In genomic region chr9:115414561-115414960, GRCh38 we compare ENCODE assay signal across 17 cellular contexts.
DNase-seq lines count a peak whose midpoint lies in the region; ATAC-seq and TF ChIP-seq lines count a peak whose summit lies in the region.
"Had no signal": no experiment of that assay in that cellular context is flagged by ENCODE, and none has a peak within 500 bp of the region (broad histone marks: within the 10 kb centered on the region; RNA-seq: fewer than 3 reads in every experiment).

No MANE protein-coding gene starts in this region.

- H2AFZ ChIP-seq in OCI-LY3 (ENCODE audit: low read depth, low read length) = no peak overlapping the region
- H2AFZ ChIP-seq: GM23338 had no signal

- H3K27ac ChIP-seq in OCI-LY3 (ENCODE audit: low read length) = peak overlapping the region; percentile 96
- peak overlapping the region; percentile 66 to 77 for H3K27ac ChIP-seq in tibial artery
- H3K27ac ChIP-seq: BLaER1, C4-2B had no signal

- no peaks in the 10 kb centered on the region for H3K27me3 Mint-ChIP-seq in chondrocyte (ENCODE audit: low read depth)
- peaks cover 9% of the 10 kb centered on the region for H3K27me3 Mint-ChIP-seq in activated naive CD4-positive, alpha-beta T cell treated with anti-CD3 and anti-CD28 coated beads for 36 hours (ENCODE audit: low read depth)
- H3K27me3 Mint-ChIP-seq: CD4-positive, CD25-positive, alpha-beta regulatory T cell had no signal

- H3K4me1 ChIP-seq in OCI-LY3 (ENCODE audit: low read length) (peaks cover 64% of the 10 kb centered on the region), tibial artery (peaks cover 0 to 58% (median 21%) of the 10 kb centered on the region in 4 donors)
- H3K4me1 ChIP-seq: Caco-2 had no signal

- H3K36me3 Mint-ChIP-seq in chondrocyte (ENCODE audit: low read depth) = peaks cover 4% of the 10 kb centered on the region
- H3K36me3 Mint-ChIP-seq in activated naive CD4-positive, alpha-beta T cell treated with anti-CD3 and anti-CD28 coated beads for 36 hours (ENCODE audit: low read depth) = no peaks in the 10 kb centered on the region
- H3K36me3 Mint-ChIP-seq: CD4-positive, CD25-positive, alpha-beta regulatory T cell; CD8-positive, alpha-beta T cell had no signal

- H4K20me1 ChIP-seq in OCI-LY3 (ENCODE audit: insufficient read depth, low read length) = no peaks in the 10 kb centered on the region
- H4K20me1 ChIP-seq: BLaER1 had no signal

- no peak for ATAC-seq in GM18520 (IDR thresholded peaks at IDR 0.05; ENCODE audit: unreplicated experiment)
- ATAC-seq: CD8-positive, alpha-beta T cell; GM23338; HCT116 had no signal

- H3K9me3 ChIP-seq in OCI-LY3 (ENCODE audit: insufficient read depth, low read length) (peaks cover 3% of the 10 kb centered on the region; the same call in 1 of the 2 replicates), tibial artery (no peaks in the 10 kb centered on the region)
- H3K9me3 ChIP-seq: BLaER1, Caco-2 had no signal

- H3K4me3 Mint-ChIP-seq in chondrocyte (ENCODE audit: unreplicated experiment) = no peak overlapping the region
- no peak overlapping the region for H3K4me3 Mint-ChIP-seq in activated naive CD4-positive, alpha-beta T cell treated with anti-CD3 and anti-CD28 coated beads for 36 hours
- H3K4me3 Mint-ChIP-seq: B cell; CD4-positive, CD25-positive, alpha-beta regulatory T cell; CD8-positive, alpha-beta T cell; GM23338; H9 had no signal

- peaks cover 20% of the 10 kb centered on the region for H3K36me3 ChIP-seq in OCI-LY3 (replicated peaks; ENCODE audit: low read depth, low read length)
- no peaks in the 10 kb centered on the region for H3K36me3 ChIP-seq in tibial artery
- H3K36me3 ChIP-seq: BLaER1 had no signal

- peak overlapping the region; percentile 46; the same call in 1 of the 2 replicates for H3K9ac ChIP-seq in OCI-LY3 (ENCODE audit: low read length)
- H3K9ac ChIP-seq: BLaER1 had no signal

- intact Hi-C loops in tibial artery (cut with DNase I; ENCODE audit: low total_unique reads) = no loop called here
- intact Hi-C loops in activated naive CD4-positive, alpha-beta T cell treated with anti-CD3 and anti-CD28 coated beads for 36 hours (cut with micrococcal nuclease) = no loop called here

- no peaks in the 10 kb centered on the region for H3K79me2 ChIP-seq in OCI-LY3 (ENCODE audit: low read length)

- H3K27me3 ChIP-seq in OCI-LY3 (ENCODE audit: low read depth, low read length) (no peaks in the 10 kb centered on the region), tibial artery (no peaks in the 10 kb centered on the region)
- H3K27me3 ChIP-seq: BLaER1 had no signal

- H3K9me3 Mint-ChIP-seq in chondrocyte (ENCODE audit: low read depth) = peaks cover 8% of the 10 kb centered on the region
- H3K9me3 Mint-ChIP-seq in activated naive CD4-positive, alpha-beta T cell treated with anti-CD3 and anti-CD28 coated beads for 36 hours = peaks cover 3% of the 10 kb centered on the region

- peak overlapping the region; percentile 5; the same call in 1 of the 2 replicates for H3K4me3 ChIP-seq in OCI-LY3 (ENCODE audit: low read length)
- H3K4me3 ChIP-seq in tibial artery = no peak overlapping the region
- H3K4me3 ChIP-seq: BLaER1, GM23338 had no signal

- DNase-seq in chondrocyte (ENCODE audit: low spot score) (no peak), tibial artery (no peak)
- DNase-seq in stimulated activated naive CD4-positive, alpha-beta T cell (lab: John Stamatoyannopoulos, UW) = no peak
- no peak for DNase-seq in activated naive CD4-positive, alpha-beta T cell treated with anti-CD3 and anti-CD28 coated beads for 36 hours
- DNase-seq: Caco-2; CD4-positive, CD25-positive, alpha-beta regulatory T cell; CD8-positive, alpha-beta T cell; DMS153; DND-41; H9 had no signal

- no peak for TF ChIP-seq CTCF in OCI-LY3 (IDR thresholded peaks at IDR 0.05; ENCODE audit: low read depth, low read length)
- no peak for TF ChIP-seq CTCF in chondrocyte (IDR thresholded peaks at IDR 0.05)
- no peak for TF ChIP-seq CTCF in tibial artery (IDR thresholded peaks at IDR 0.05)

- peak overlapping the region; percentile 65 for H3K4me2 ChIP-seq in OCI-LY3 (ENCODE audit: low read length)
- H3K4me2 ChIP-seq: GM23338 had no signal

- peak overlapping the region; percentile 20 for H3K27ac Mint-ChIP-seq in chondrocyte (ENCODE audit: unreplicated experiment)
- no peak overlapping the region for H3K27ac Mint-ChIP-seq in activated naive CD4-positive, alpha-beta T cell treated with anti-CD3 and anti-CD28 coated beads for 36 hours
- H3K27ac Mint-ChIP-seq: B cell; CD4-positive, CD25-positive, alpha-beta regulatory T cell; CD8-positive, alpha-beta T cell; GM23338 had no signal

- peaks cover 34% of the 10 kb centered on the region for H3K4me1 Mint-ChIP-seq in chondrocyte (ENCODE audit: low read depth)
- H3K4me1 Mint-ChIP-seq in activated naive CD4-positive, alpha-beta T cell treated with anti-CD3 and anti-CD28 coated beads for 36 hours (ENCODE audit: low read depth) = no peaks in the 10 kb centered on the region
- H3K4me1 Mint-ChIP-seq: CD4-positive, CD25-positive, alpha-beta regulatory T cell had no signal

- CTCF ChIA-PET in activated naive CD4-positive, alpha-beta T cell treated with anti-CD3 and anti-CD28 coated beads for 36 hours (lab: Charles Lee) = no interaction called here
